1 cellular context compared by ENCODE assay signal in genomic region chr7:95899919-95900513, GRCh38.
TF ChIP-seq lines count a peak whose summit lies in the region.

No MANE protein-coding gene starts in this region.

TF ChIP-seq in H1, 55 proteins besides CTCF, POLR2A, EP300 and RAD21:
- no peak for TF ChIP-seq SP1 (IDR thresholded peaks at IDR 0.05; ENCODE audit: low read depth, low read length)
- TF ChIP-seq CREB1 (IDR thresholded peaks at IDR 0.05), result no peak
- TF ChIP-seq ATF3 (IDR thresholded peaks at IDR 0.05; ENCODE audit: insufficient read depth, low read depth, low read length), result no peak
- no peak for TF ChIP-seq RNF2 (IDR thresholded peaks at IDR 0.05; ENCODE audit: borderline replicate concordance, low read depth, low read length, missing control alignments, poor library complexity, severe bottlenecking)
- TF ChIP-seq NRF1 (IDR thresholded peaks at IDR 0.05; ENCODE audit: low read depth, low read length), result no peak
- no peak for TF ChIP-seq BCL11A (IDR thresholded peaks at IDR 0.05; ENCODE audit: low read depth in 2 of 2, low read length in 2 of 2)
- TF ChIP-seq POLR2AphosphoS5 (IDR thresholded peaks at IDR 0.05; ENCODE audit: low read depth, low read length), result no peak
- TF ChIP-seq MAFK (IDR thresholded peaks at IDR 0.05; ENCODE audit: low read depth, low read length), result no peak
